ENCODE assay signal across 25 cellular contexts in the genomic region with DNA sequence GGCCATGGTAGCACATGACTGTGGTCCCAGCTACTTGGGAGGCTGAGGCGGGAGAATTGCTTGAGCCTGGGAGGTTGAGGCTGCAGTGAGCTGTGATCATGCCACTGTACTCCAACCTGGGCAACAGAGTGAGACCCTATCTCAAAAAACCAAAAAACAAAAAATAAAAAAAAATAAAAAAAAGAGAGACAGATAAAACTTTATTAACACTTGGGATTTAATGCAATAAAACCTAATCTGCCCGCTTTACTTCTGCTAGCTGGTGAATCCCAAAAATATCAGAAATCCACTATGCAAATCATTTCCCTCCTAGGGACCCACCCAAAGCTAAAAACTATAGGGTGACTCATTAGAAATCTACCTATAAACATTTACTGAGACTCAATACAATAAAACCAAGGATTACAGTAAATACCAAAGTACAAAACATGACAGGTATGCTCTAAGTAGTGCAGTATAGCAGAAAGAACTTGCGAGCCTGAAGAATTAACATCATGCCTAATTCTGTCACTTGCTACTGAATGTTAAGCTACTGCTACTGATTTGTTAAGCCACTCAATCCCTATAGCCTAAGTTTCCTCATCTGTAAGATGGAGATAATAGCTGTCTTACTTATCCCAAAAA.
"Had no signal": no experiment of that assay in that cellular context is flagged by ENCODE, and none has a peak within 500 bp of the region (broad histone marks: within the 10 kb centered on the region; RNA-seq: fewer than 3 reads in every experiment).

No MANE protein-coding gene starts in this region.

- H3K36me3 ChIP-seq: ovary had no signal

- ATAC-seq: left cardiac atrium; left lung; lower lobe of right lung; natural killer cell; sciatic nerve; stimulated activated effector memory CD8-positive, alpha-beta T cell treated with anti-CD3 and anti-CD28 coated beads, Interleukin-12 subunit alpha, Interleukin-12 subunit beta, amount 100 ng/mL, for 72 hours; upper lobe of right lung had no signal

- H3K4me3 ChIP-seq: hepatocyte, left lung, lower lobe of right lung, ovary, right atrium auricular region, skin epidermis, suprapubic skin, thoracic aorta, tibial artery, upper lobe of right lung had no signal

- H3K9me3 ChIP-seq: left lung, lower lobe of right lung, ovary, right atrium auricular region, suprapubic skin, thoracic aorta, tibial artery, upper lobe of right lung had no signal

- H3K79me2 ChIP-seq: hepatocyte had no signal

- FAIRE-seq: keratinocyte, urothelium cell line had no signal

- DNase-seq: kidney glomerular epithelial cell; left cardiac atrium; left lung; lower lobe of right lung; mammary epithelial cell; mesenchymal stem cell; naive B cell; natural killer cell; ovary; stimulated activated CD4-positive, alpha-beta T cell treated with anti-CD3 and anti-CD28 coated beads, Interleukin-12 subunit alpha, Interleukin-12 subunit beta, amount 100 ng/mL, for 4 hours; stimulated activated CD4-positive, alpha-beta T cell treated with anti-CD3 and anti-CD28 coated beads, Interleukin-15, amount 100 ng/mL, for 24 hours; stimulated activated CD4-positive, alpha-beta T cell treated with anti-CD3 and anti-CD28 coated beads, Interleukin-4, amount 100 ng/mL, for 24 hours; stimulated activated naive CD4-positive, alpha-beta T cell; tibial artery; trophoblast cell; upper lobe of right lung had no signal

- H3K4me1 ChIP-seq: left lung, lower lobe of right lung, right atrium auricular region, suprapubic skin, upper lobe of right lung had no signal

- H3K27me3 ChIP-seq: hepatocyte, left lung, ovary, right atrium auricular region, suprapubic skin, tibial artery, upper lobe of right lung had no signal

- H3K27ac ChIP-seq: hepatocyte, left lung, lower lobe of right lung, ovary, right atrium auricular region, skin epidermis, suprapubic skin, tibial artery, upper lobe of right lung had no signal

- H3K4me2 ChIP-seq: hepatocyte had no signal

- H2AFZ ChIP-seq: hepatocyte had no signal
